Comparison of ENCODE assay signal across 1 cellular context in the genomic region with DNA sequence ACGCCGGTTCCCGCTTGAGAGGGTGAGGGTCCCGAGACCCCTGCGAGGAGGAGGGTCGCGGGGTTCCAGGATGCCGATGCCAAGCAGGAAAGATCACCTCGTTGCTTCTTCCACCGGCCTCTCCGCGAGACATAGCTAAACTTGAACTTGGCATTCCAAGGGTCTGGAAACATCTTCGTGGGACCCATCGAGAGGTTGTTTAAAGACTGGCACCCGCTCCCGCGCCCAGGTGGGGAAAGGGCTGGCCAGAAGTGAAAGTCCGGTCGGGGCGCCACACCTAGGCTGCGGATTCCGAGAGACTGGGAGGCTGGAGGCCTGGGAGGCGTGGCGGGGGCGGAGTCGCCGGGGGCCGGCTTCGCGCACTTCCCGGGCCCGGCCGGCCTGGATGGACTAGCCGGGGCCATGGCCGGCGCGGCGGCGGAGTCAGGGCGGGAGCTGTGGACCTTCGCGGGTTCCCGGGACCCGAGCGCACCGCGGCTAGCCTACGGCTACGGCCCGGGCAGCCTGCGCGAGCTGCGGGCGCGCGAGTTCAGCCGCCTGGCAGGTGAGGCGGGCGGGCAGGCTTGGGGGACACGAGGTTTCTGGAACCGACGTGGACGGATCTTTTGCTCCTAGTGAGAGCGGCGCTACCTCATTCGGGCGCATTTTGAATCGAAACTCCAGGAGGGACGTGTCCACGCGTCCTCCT.
TF ChIP-seq lines count a peak whose summit lies in the region.

A gene with protein sequence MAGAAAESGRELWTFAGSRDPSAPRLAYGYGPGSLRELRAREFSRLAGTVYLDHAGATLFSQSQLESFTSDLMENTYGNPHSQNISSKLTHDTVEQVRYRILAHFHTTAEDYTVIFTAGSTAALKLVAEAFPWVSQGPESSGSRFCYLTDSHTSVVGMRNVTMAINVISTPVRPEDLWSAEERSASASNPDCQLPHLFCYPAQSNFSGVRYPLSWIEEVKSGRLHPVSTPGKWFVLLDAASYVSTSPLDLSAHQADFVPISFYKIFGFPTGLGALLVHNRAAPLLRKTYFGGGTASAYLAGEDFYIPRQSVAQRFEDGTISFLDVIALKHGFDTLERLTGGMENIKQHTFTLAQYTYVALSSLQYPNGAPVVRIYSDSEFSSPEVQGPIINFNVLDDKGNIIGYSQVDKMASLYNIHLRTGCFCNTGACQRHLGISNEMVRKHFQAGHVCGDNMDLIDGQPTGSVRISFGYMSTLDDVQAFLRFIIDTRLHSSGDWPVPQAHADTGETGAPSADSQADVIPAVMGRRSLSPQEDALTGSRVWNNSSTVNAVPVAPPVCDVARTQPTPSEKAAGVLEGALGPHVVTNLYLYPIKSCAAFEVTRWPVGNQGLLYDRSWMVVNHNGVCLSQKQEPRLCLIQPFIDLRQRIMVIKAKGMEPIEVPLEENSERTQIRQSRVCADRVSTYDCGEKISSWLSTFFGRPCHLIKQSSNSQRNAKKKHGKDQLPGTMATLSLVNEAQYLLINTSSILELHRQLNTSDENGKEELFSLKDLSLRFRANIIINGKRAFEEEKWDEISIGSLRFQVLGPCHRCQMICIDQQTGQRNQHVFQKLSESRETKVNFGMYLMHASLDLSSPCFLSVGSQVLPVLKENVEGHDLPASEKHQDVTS (plus strand): TSS at position 360 of the 688 bp plus-strand sequence. CDS start 43 bp downstream, at position 403.

TF ChIP-seq in HepG2, 621 proteins besides CTCF, POLR2A, EP300 and RAD21 (continued from another document and continues in another):
- TF ChIP-seq, protein P1, sequence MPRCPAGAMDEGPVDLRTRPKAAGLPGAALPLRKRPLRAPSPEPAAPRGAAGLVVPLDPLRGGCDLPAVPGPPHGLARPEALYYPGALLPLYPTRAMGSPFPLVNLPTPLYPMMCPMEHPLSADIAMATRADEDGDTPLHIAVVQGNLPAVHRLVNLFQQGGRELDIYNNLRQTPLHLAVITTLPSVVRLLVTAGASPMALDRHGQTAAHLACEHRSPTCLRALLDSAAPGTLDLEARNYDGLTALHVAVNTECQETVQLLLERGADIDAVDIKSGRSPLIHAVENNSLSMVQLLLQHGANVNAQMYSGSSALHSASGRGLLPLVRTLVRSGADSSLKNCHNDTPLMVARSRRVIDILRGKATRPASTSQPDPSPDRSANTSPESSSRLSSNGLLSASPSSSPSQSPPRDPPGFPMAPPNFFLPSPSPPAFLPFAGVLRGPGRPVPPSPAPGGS (CRISPR knock-in tag; IDR thresholded peaks at IDR 0.05), result no peak
- peak; percentile 47; the same call in 1 of the 2 replicates for TF ChIP-seq RXRB (CRISPR knock-in tag; IDR thresholded peaks at IDR 0.05; ENCODE audit: borderline replicate concordance)
- TF ChIP-seq ZNF530 (CRISPR knock-in tag; IDR thresholded peaks at IDR 0.05; ENCODE audit: low read depth), result no peak
- TF ChIP-seq ISL2 (CRISPR knock-in tag; IDR thresholded peaks at IDR 0.05), result 0 out of 2 replicates have a peak, but pooled peaks have one; percentile 14
- TF ChIP-seq, protein P2, sequence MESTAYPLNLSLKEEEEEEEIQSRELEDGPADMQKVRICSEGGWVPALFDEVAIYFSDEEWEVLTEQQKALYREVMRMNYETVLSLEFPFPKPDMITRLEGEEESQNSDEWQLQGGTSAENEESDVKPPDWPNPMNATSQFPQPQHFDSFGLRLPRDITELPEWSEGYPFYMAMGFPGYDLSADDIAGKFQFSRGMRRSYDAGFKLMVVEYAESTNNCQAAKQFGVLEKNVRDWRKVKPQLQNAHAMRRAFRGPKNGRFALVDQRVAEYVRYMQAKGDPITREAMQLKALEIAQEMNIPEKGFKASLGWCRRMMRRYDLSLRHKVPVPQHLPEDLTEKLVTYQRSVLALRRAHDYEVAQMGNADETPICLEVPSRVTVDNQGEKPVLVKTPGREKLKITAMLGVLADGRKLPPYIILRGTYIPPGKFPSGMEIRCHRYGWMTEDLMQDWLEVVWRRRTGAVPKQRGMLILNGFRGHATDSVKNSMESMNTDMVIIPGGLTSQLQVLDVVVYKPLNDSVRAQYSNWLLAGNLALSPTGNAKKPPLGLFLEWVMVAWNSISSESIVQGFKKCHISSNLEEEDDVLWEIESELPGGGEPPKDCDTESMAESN (CRISPR knock-in tag; conservative IDR thresholded peaks at IDR 0.05), result no peak; the same call in none of the 2 replicates
- no peak for TF ChIP-seq NFRKB (IDR thresholded peaks at IDR 0.05)
- TF ChIP-seq ZNF350 (CRISPR knock-in tag; IDR thresholded peaks at IDR 0.05; ENCODE audit: borderline replicate concordance, low read depth), result no peak
- peak; percentile 82 for TF ChIP-seq RNF2 (conservative IDR thresholded peaks at IDR 0.05; ENCODE audit: low read depth)
- 0 out of 2 replicates have a peak, but pooled peaks have one; percentile 14 for TF ChIP-seq ZNF276 (CRISPR knock-in tag; IDR thresholded peaks at IDR 0.05; ENCODE audit: low read depth)
- no peak for TF ChIP-seq ZNF550 (CRISPR knock-in tag; IDR thresholded peaks at IDR 0.05; ENCODE audit: borderline replicate concordance)
- no peak; the same call in 1 of the 2 replicates for TF ChIP-seq THAP8 (CRISPR knock-in tag; IDR thresholded peaks at IDR 0.05; ENCODE audit: borderline replicate concordance)
- TF ChIP-seq ZNF333 (CRISPR knock-in tag; IDR thresholded peaks at IDR 0.05; ENCODE audit: borderline replicate concordance), result peak; percentile 73; the same call in 1 of the 2 replicates
- TF ChIP-seq, protein P3, sequence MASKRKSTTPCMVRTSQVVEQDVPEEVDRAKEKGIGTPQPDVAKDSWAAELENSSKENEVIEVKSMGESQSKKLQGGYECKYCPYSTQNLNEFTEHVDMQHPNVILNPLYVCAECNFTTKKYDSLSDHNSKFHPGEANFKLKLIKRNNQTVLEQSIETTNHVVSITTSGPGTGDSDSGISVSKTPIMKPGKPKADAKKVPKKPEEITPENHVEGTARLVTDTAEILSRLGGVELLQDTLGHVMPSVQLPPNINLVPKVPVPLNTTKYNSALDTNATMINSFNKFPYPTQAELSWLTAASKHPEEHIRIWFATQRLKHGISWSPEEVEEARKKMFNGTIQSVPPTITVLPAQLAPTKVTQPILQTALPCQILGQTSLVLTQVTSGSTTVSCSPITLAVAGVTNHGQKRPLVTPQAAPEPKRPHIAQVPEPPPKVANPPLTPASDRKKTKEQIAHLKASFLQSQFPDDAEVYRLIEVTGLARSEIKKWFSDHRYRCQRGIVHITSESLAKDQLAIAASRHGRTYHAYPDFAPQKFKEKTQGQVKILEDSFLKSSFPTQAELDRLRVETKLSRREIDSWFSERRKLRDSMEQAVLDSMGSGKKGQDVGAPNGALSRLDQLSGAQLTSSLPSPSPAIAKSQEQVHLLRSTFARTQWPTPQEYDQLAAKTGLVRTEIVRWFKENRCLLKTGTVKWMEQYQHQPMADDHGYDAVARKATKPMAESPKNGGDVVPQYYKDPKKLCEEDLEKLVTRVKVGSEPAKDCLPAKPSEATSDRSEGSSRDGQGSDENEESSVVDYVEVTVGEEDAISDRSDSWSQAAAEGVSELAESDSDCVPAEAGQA (IDR thresholded peaks at IDR 0.05; ENCODE audit: low read depth), result no peak
- TF ChIP-seq, protein P3 (CRISPR knock-in tag; IDR thresholded peaks at IDR 0.05; ENCODE audit: borderline replicate concordance), result peak; percentile 34; the same call in 1 of the 2 replicates
- no peak for TF ChIP-seq RFX1 (IDR thresholded peaks at IDR 0.05)
- no peak for TF ChIP-seq TEF (CRISPR knock-in tag; IDR thresholded peaks at IDR 0.05)
- TF ChIP-seq ZBTB3 (CRISPR knock-in tag; IDR thresholded peaks at IDR 0.05; ENCODE audit: borderline replicate concordance, low read depth), result no peak
- TF ChIP-seq CCDC6 (CRISPR knock-in tag; IDR thresholded peaks at IDR 0.05), result no peak
- TF ChIP-seq YEATS4 (CRISPR knock-in tag; IDR thresholded peaks at IDR 0.05; ENCODE audit: borderline replicate concordance), result peak; percentile 52
- TF ChIP-seq PTBP1 (IDR thresholded peaks at IDR 0.05; ENCODE audit: low read depth, low read length, poor library complexity, severe bottlenecking), result no peak
- peak; percentile 27; the same call in 1 of the 2 replicates for TF ChIP-seq ZFP91 (CRISPR knock-in tag; IDR thresholded peaks at IDR 0.05; ENCODE audit: borderline replicate concordance)
- peak; percentile 68; the same call in 1 of the 2 replicates for TF ChIP-seq ETV6 (CRISPR knock-in tag; conservative IDR thresholded peaks at IDR 0.05)
- peak; percentile 60; the same call in 1 of the 2 replicates for TF ChIP-seq ZSCAN21 (CRISPR knock-in tag; IDR thresholded peaks at IDR 0.05; ENCODE audit: borderline replicate concordance)
- peak; percentile 50; the same call in 1 of the 2 replicates for TF ChIP-seq ERF (CRISPR knock-in tag; IDR thresholded peaks at IDR 0.05)
- peak; percentile 20; the same call in 1 of the 2 replicates for TF ChIP-seq HNF4G (IDR thresholded peaks at IDR 0.05; ENCODE audit: borderline replicate concordance, low read depth, low read length)
- TF ChIP-seq HNF4G (CRISPR knock-in tag; IDR thresholded peaks at IDR 0.05; ENCODE audit: borderline replicate concordance, low read depth), result no peak
- TF ChIP-seq TAF1 (CRISPR knock-in tag; IDR thresholded peaks at IDR 0.05), result peak; percentile 75; the same call in 1 of the 2 replicates
- no peak for TF ChIP-seq ZBTB7A (CRISPR knock-in tag; IDR thresholded peaks at IDR 0.05)
- TF ChIP-seq ZNF83 (CRISPR knock-in tag; IDR thresholded peaks at IDR 0.05; ENCODE audit: borderline replicate concordance), result 0 out of 2 replicates have a peak, but pooled peaks have one; percentile 47
- TF ChIP-seq ZBTB4 (CRISPR knock-in tag; IDR thresholded peaks at IDR 0.05; ENCODE audit: borderline replicate concordance), result 0 out of 2 replicates have a peak, but pooled peaks have one; percentile 27
- TF ChIP-seq ZNF850 (CRISPR knock-in tag; conservative IDR thresholded peaks at IDR 0.05), result no peak
